ENCODE assay signal across 9 cellular contexts in the genomic region with DNA sequence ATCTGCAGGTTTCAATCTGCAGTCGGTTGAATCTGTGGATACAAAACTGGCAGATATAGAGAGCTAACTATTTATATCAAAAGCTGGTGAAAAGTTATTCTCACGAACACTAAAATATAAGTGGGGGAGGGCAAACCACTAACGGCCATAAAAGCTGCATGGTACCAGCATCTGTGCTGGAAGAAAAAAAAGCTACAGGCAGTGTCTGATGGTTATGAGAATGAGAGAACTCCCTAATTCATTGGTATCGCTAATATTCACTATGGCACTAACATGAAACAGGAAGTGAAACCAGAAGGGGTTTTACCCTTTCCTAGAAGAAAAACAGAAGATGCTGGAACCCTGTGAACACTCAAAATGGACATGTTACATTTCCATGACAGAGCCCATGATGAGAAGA. TPM values are rescaled to one million over a fixed set of nuclear protein-coding genes. Genes with fewer than 3 reads are reported as not detected.
DNase-seq lines count a peak whose midpoint lies in the region; ATAC-seq, FAIRE-seq and TF ChIP-seq lines count a peak whose summit lies in the region.
"Had no signal": no experiment of that assay in that cellular context is flagged by ENCODE, and none has a peak within 500 bp of the region (broad histone marks: within the 10 kb centered on the region; RNA-seq: fewer than 3 reads in every experiment).

No MANE protein-coding gene starts in this region.

- POLR2A ChIA-PET in CD4-positive, alpha-beta memory T cell (lab: Charles Lee; ENCODE audit: partially characterized antibody), result interaction anchor here (1.2 kb wide), 1 partner anchor 16 kb away, joined by 5 read pairs; a partner anchor contains a TSS
- POLR2A ChIA-PET in activated CD8-positive, alpha-beta T cell treated with anti-CD3 and anti-CD28 coated beads for 36 hours (lab: Charles Lee), result interaction anchor here (1.3 kb wide), 1 partner anchor 66 kb away, joined by 3 read pairs; no protein-coding TSS in a partner anchor

- H3K4me1 ChIP-seq in CD4-positive, alpha-beta memory T cell (ENCODE audit: insufficient read depth, low read length), result peaks cover 13% of the 10 kb centered on the region
- no peaks in the 10 kb centered on the region for H3K4me1 ChIP-seq in tibial artery

- no peak overlapping the region for H3K27ac ChIP-seq in CD4-positive, alpha-beta memory T cell (ENCODE audit: low read depth, low read length)
- no peak overlapping the region for H3K27ac ChIP-seq in tibial artery

- H3K4me3 Mint-ChIP-seq in CD4-positive, alpha-beta memory T cell, result peak overlapping the region; percentile 40 to 78 (median 73)
- peak overlapping the region; percentile 32 for H3K4me3 Mint-ChIP-seq in activated CD8-positive, alpha-beta T cell treated with anti-CD3 and anti-CD28 coated beads for 36 hours

- peak overlapping the region in 6 of 7 donors; percentile 14 to 77 (median 60) for H3K27ac Mint-ChIP-seq in CD4-positive, alpha-beta memory T cell
- H3K27ac Mint-ChIP-seq in activated CD8-positive, alpha-beta T cell treated with anti-CD3 and anti-CD28 coated beads for 36 hours, result peak overlapping the region; percentile 60

- intact Hi-C loops in CD4-positive, alpha-beta memory T cell (cut with micrococcal nuclease), result no loop called here
- intact Hi-C loops in activated CD8-positive, alpha-beta T cell treated with anti-CD3 and anti-CD28 coated beads for 36 hours (cut with micrococcal nuclease), result no loop called here
- intact Hi-C loops in tibial artery (cut with DNase I; ENCODE audit: low total_unique reads), result no loop called here

- DNase-seq in CD4-positive, alpha-beta memory T cell, result no peak
- DNase-seq in activated CD8-positive, alpha-beta T cell treated with anti-CD3 and anti-CD28 coated beads for 36 hours, result no peak
- no peak for DNase-seq in tibial artery
- no peak for DNase-seq in stimulated activated naive CD4-positive, alpha-beta T cell (lab: John Stamatoyannopoulos, UW)
- DNase-seq in SKM-1 treated with dmso at 0.1 percent for 144 hours (lab: John Stamatoyannopoulos, UW; ENCODE audit: unreplicated experiment), result no peak
- no peak for DNase-seq in frontal cortex (ENCODE audit: low spot score in 2 of 2)
- DNase-seq: activated CD4-positive, CD25-positive, alpha-beta regulatory T cell treated with anti-CD3 and anti-CD28 coated beads, Interleukin-2, amount 50 U/mL, for 72 hours had no signal

- H3K36me3 ChIP-seq in CD4-positive, alpha-beta memory T cell (ENCODE audit: insufficient read depth, low read length), result no peaks in the 10 kb centered on the region
- peaks cover 10 to 13% (median 10%) of the 10 kb centered on the region in 3 donors for H3K36me3 ChIP-seq in tibial artery

- peaks cover 11 to 27% (median 20%) of the 10 kb centered on the region in 4 donors for H3K4me1 Mint-ChIP-seq in CD4-positive, alpha-beta memory T cell
- peaks cover 33% of the 10 kb centered on the region for H3K4me1 Mint-ChIP-seq in activated CD8-positive, alpha-beta T cell treated with anti-CD3 and anti-CD28 coated beads for 36 hours (ENCODE audit: low read depth)

- peaks cover 17 to 29% of the 10 kb centered on the region in 2 donors for H3K36me3 Mint-ChIP-seq in CD4-positive, alpha-beta memory T cell
- H3K36me3 Mint-ChIP-seq in activated CD8-positive, alpha-beta T cell treated with anti-CD3 and anti-CD28 coated beads for 36 hours (ENCODE audit: low read depth), result peaks cover 33% of the 10 kb centered on the region

- no peaks in the 10 kb centered on the region for H3K9me3 ChIP-seq in CD4-positive, alpha-beta memory T cell (ENCODE audit: control insufficient read depth in 1 of 2, low read length in 2 of 2)
- H3K9me3 ChIP-seq in tibial artery, result peaks cover 0 to 9% (median 0%) of the 10 kb centered on the region in 3 donors

- CTCF ChIA-PET in CD4-positive, alpha-beta memory T cell (lab: Charles Lee; ENCODE audit: partially characterized antibody), result interaction anchor here (0.9 to 4.1 kb wide), 4 partner anchors 16 to 358 kb away, joined by 3 to 15 read pairs (median 7); a partner anchor contains a TSS
- CTCF ChIA-PET in activated CD8-positive, alpha-beta T cell treated with anti-CD3 and anti-CD28 coated beads for 36 hours (lab: Charles Lee), result interaction anchor here (0.9 to 3.8 kb wide), 4 partner anchors 15 to 345 kb away, joined by 3 to 21 read pairs (median 5); a partner anchor contains a TSS

- ATAC-seq in GM19395 (IDR thresholded peaks at IDR 0.05; ENCODE audit: unreplicated experiment) (peak; percentile 91), HG03064 (IDR thresholded peaks at IDR 0.05; ENCODE audit: low read depth, unreplicated experiment) (peak; percentile 67)
- peak; percentile 77 for ATAC-seq in activated CD8-positive, alpha-beta T cell treated with anti-CD3 and anti-CD28 coated beads for 36 hours

- H3K9me3 Mint-ChIP-seq in CD4-positive, alpha-beta memory T cell, result peaks cover under 1 to 14% (median 3%) of the 10 kb centered on the region in 8 donors
- peaks cover 8% of the 10 kb centered on the region for H3K9me3 Mint-ChIP-seq in activated CD8-positive, alpha-beta T cell treated with anti-CD3 and anti-CD28 coated beads for 36 hours

- no peak for TF ChIP-seq CTCF in activated CD8-positive, alpha-beta T cell treated with anti-CD3 and anti-CD28 coated beads for 36 hours (IDR thresholded peaks at IDR 0.05)
- TF ChIP-seq CTCF in tibial artery (IDR thresholded peaks at IDR 0.05), result no peak

- no peak overlapping the region for H3K4me3 ChIP-seq in CD4-positive, alpha-beta memory T cell (ENCODE audit: low read length in 2 of 2)
- no peak overlapping the region for H3K4me3 ChIP-seq in tibial artery

- H3K27me3 Mint-ChIP-seq in CD4-positive, alpha-beta memory T cell, result no peaks in the 10 kb centered on the region
- H3K27me3 Mint-ChIP-seq in activated CD8-positive, alpha-beta T cell treated with anti-CD3 and anti-CD28 coated beads for 36 hours, result no peaks in the 10 kb centered on the region

- no peak for FAIRE-seq in frontal cortex (lab: Jason Lieb, UNC)

- no peaks in the 10 kb centered on the region for H3K27me3 ChIP-seq in CD4-positive, alpha-beta memory T cell (ENCODE audit: insufficient read depth, low read length)
- no peaks in the 10 kb centered on the region for H3K27me3 ChIP-seq in tibial artery

RNA-seq across cellular contexts. Expression of a gene that starts 15.9 kb away (rescaled TPM):
- total RNA-seq in CD4-positive, alpha-beta memory T cell, result 10 to 100 TPM; 27.1 to 28.0 TPM
- polyA plus RNA-seq in CD4-positive, alpha-beta memory T cell, result 1 to 10 TPM; 6.7 to 7.2 TPM
- total RNA-seq in activated CD8-positive, alpha-beta T cell treated with anti-CD3 and anti-CD28 coated beads for 36 hours, result 10 to 100 TPM; 11.5 to 14.8 TPM
- 89.7 TPM for total RNA-seq in frontal cortex

RNA-seq across cellular contexts. Expression of a gene that starts 30.4 kb away (rescaled TPM):
- 1 to 10 TPM; 4.6 to 5.0 TPM for total RNA-seq in CD4-positive, alpha-beta memory T cell
- polyA plus RNA-seq in CD4-positive, alpha-beta memory T cell, result 10 to 100 TPM in 1 of 2 donors, 1 to 10 TPM in 1; 7.0 to 11.9 TPM
- 1 to 10 TPM; 6.0 TPM for total RNA-seq in activated CD8-positive, alpha-beta T cell treated with anti-CD3 and anti-CD28 coated beads for 36 hours
- 26.9 TPM for total RNA-seq in frontal cortex
